In genomic region chr18:48580066-48580465, GRCh38 we compare ENCODE assay signal across 13 cellular contexts. TPM values are rescaled to one million over a fixed set of nuclear protein-coding genes. Genes with fewer than 3 reads are reported as not detected.
DNase-seq lines count a peak whose midpoint lies in the region; ATAC-seq lines count a peak whose summit lies in the region.
"Had no signal": no experiment of that assay in that cellular context is flagged by ENCODE, and none has a peak within 500 bp of the region (broad histone marks: within the 10 kb centered on the region; RNA-seq: fewer than 3 reads in every experiment).

No MANE protein-coding gene starts in this region.

- peaks cover 9 to 25% of the 10 kb centered on the region in 2 experiments for H3K36me3 ChIP-seq in mesenchymal stem cell (ENCODE audit: control insufficient read depth in 1 of 2, insufficient read depth in 2 of 2, low read depth in 1 of 2, low read length in 2 of 2)

- H3K79me1 ChIP-seq in mesenchymal stem cell (replicated peaks; ENCODE audit: low read length, poor library complexity, severe bottlenecking): peaks cover 49% of the 10 kb centered on the region

- H3K4ac ChIP-seq in mesenchymal stem cell (ENCODE audit: low read depth in 1 of 2, low read length in 2 of 2): no peak overlapping the region

- peaks cover 35% of the 10 kb centered on the region for H3K4me1 ChIP-seq in mesenchymal stem cell (ENCODE audit: control insufficient read depth, insufficient read depth, low read depth, low read length)
- H3K4me1 ChIP-seq: BLaER1 treated with 17β-estradiol and CSF1 and Interleukin-3, amounts not matched to agents 10 nM and 100 nM had no signal

- H2AFZ ChIP-seq in mesenchymal stem cell (ENCODE audit: low read depth, low read length): no peak overlapping the region

- no peak overlapping the region for H2BK120ac ChIP-seq in mesenchymal stem cell (ENCODE audit: low read depth, low read length)

- H3K4me2 ChIP-seq in mesenchymal stem cell (ENCODE audit: low read length, poor library complexity, severe bottlenecking): no peak overlapping the region
- H3K4me2 ChIP-seq: BLaER1 treated with 17β-estradiol and CSF1 and Interleukin-3, amounts not matched to agents 10 nM and 100 nM had no signal

- H2BK5ac ChIP-seq in mesenchymal stem cell (ENCODE audit: low read depth, low read length, poor library complexity, severe bottlenecking): no peak overlapping the region

- no peak overlapping the region for H2BK12ac ChIP-seq in mesenchymal stem cell (ENCODE audit: low read length in 2 of 2)

- H3K18ac ChIP-seq in mesenchymal stem cell (ENCODE audit: low read depth in 1 of 2, low read length in 2 of 2): no peak overlapping the region

- H3K27me3 ChIP-seq in mesenchymal stem cell (ENCODE audit: control insufficient read depth in 1 of 2, insufficient read depth in 1 of 2, low read length in 2 of 2): no peaks in the 10 kb centered on the region
- H3K27me3 ChIP-seq: BLaER1 treated with 17β-estradiol and CSF1 and Interleukin-3, amounts not matched to agents 10 nM and 100 nM had no signal

- no peak overlapping the region for H3K9ac ChIP-seq in mesenchymal stem cell (ENCODE audit: low read length)
- H3K9ac ChIP-seq: BLaER1 treated with 17β-estradiol and CSF1 and Interleukin-3, amounts not matched to agents 10 nM and 100 nM had no signal

- H2AK5ac ChIP-seq in mesenchymal stem cell (ENCODE audit: low read length, severe bottlenecking): peak overlapping the region; percentile 27

- no peak overlapping the region for H3K14ac ChIP-seq in mesenchymal stem cell (ENCODE audit: low read length in 2 of 2)

- no peaks in the 10 kb centered on the region for H3K9me3 ChIP-seq in mesenchymal stem cell (ENCODE audit: control insufficient read depth, low read length)

- DNase-seq in M059J (ENCODE audit: low read depth) (peak; percentile 60), glomerular visceral epithelial cell (ENCODE audit: extremely low spot score) (peak; percentile 11), mesenchymal stem cell (no peak), cardiac septum (ENCODE audit: low spot score) (no peak), left cardiac atrium (no peak)
- DNase-seq: Calu3; CD8-positive, alpha-beta T cell; DMS79 treated with DMSO at 0.1 percent for 48 hours; GF-D8; GOT3 had no signal

- no peak overlapping the region for H3K4me3 ChIP-seq in mesenchymal stem cell (ENCODE audit: insufficient read depth in 1 of 2, low read depth in 1 of 2, low read length in 2 of 2)
- H3K4me3 ChIP-seq: BLaER1 treated with 17β-estradiol and CSF1 and Interleukin-3, amounts not matched to agents 10 nM and 100 nM had no signal

- ATAC-seq in left cardiac atrium (no peak), HG02798 (IDR thresholded peaks at IDR 0.05; ENCODE audit: poor library complexity, unreplicated experiment) (no peak)
- ATAC-seq: CD8-positive, alpha-beta T cell had no signal

- H4K8ac ChIP-seq in mesenchymal stem cell (ENCODE audit: low read length): no peak overlapping the region

- over 99% methylated on average over 7 of the region's 7 CpGs for WGBS in mesenchymal stem cell

- no peak overlapping the region for H2BK15ac ChIP-seq in mesenchymal stem cell (ENCODE audit: low read depth, poor library complexity, severe bottlenecking)

- no peak overlapping the region for H3K23ac ChIP-seq in mesenchymal stem cell (ENCODE audit: low read length in 2 of 2)

- H3K27ac ChIP-seq in mesenchymal stem cell (ENCODE audit: low read length, poor library complexity, severe bottlenecking) (no peak overlapping the region), temporal lobe (ENCODE audit: low read depth, low read length) (peak overlapping the region; percentile 54)
- H3K27ac ChIP-seq: BLaER1 treated with 17β-estradiol and CSF1 and Interleukin-3, amounts not matched to agents 10 nM and 100 nM had no signal

- H4K91ac ChIP-seq in mesenchymal stem cell (ENCODE audit: low read length): no peak overlapping the region

- intact Hi-C loops in cardiac septum (cut with DNase I) (no loop called here), left cardiac atrium (cut with DNase I) (no loop called here)

RNA-seq across cellular contexts. Expression of gene CTIF, which starts 41.2 kb away (rescaled TPM):
- 11.7 and 19.7 TPM in 2 replicates for total RNA-seq in M059J (2014; rRNA removed; shearing (Covaris generic))
- 39.3 TPM for polyA plus RNA-seq in mesenchymal stem cell (2013, experiment 1 of 2)
- 37.2 TPM for polyA plus RNA-seq in mesenchymal stem cell (2013, experiment 2 of 2)
- 59.0 TPM for total RNA-seq in temporal lobe
- total RNA-seq in cardiac septum: 84.3 TPM
- total RNA-seq in left cardiac atrium: 10 to 100 TPM; 64.9 to 70.6 TPM

Comparison
In these comparisons a context has a peak if more than half of its experiments do, and no peak if none do; other contexts are left out.
1. DNase-seq: peak in M059J (single experiment) and glomerular visceral epithelial cell (single experiment); none in mesenchymal stem cell (single experiment), cardiac septum (single experiment) and left cardiac atrium (single experiment).